Comparison of ENCODE assay signal across 8 cellular contexts in the genomic region with DNA sequence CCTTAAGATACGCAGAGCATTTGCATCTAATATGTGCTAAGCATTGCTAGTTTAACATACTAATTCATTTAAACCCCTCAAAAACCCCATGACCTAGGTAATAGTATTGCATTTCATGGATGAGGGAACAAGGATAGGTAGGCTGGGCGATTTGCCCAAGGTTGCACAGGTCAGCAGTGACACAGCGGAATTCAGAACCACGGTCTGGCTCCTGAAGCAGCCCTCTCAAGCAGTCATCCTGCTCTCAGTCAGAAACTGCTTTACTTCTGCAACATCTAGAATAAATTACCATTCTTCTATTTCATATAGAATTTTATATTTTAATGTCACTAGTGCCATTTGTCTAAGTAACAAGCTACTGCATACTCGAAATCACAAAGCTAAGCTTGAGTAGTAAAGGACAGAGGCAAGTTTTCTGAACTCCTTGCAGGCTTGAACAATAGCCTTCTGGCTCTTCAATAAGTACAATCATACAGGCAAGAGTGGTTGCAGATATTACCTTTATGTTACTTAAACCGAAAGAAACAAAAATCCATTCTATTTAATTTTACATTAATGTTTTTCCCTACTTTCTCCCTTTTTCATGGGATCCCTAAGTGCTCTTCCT. TPM values are rescaled to one million over a fixed set of nuclear protein-coding genes. Genes with fewer than 3 reads are reported as not detected.
DNase-seq lines count a peak whose midpoint lies in the region; ATAC-seq and TF ChIP-seq lines count a peak whose summit lies in the region.

No MANE protein-coding gene starts in this region.

- no peak for TF ChIP-seq POLR2A in GM18505 (IDR thresholded peaks at IDR 0.05; ENCODE audit: borderline replicate concordance, extremely low read depth, insufficient read depth, insufficient read length)

- H3K9ac ChIP-seq in liver (ENCODE audit: low read depth in 1 of 2, low read length in 2 of 2) = no peak overlapping the region

- peak; percentile 52 for DNase-seq in H4 (ENCODE audit: low spot score)
- peak; percentile 45 for DNase-seq in NCI-H510A treated with DMSO at 0.1 percent for 48 hours (lab: John Stamatoyannopoulos, UW)
- DNase-seq in NCI-H1092 (lab: John Stamatoyannopoulos, UW) = no peak
- no peak for DNase-seq in HCEC 1CT
- DNase-seq in EL = no peak
- no peak for DNase-seq in stimulated activated CD4-positive, alpha-beta T cell treated with anti-CD3 and anti-CD28 coated beads, Interleukin-4, amount 100 ng/mL, for 1 hour

- TF ChIP-seq CTCF in liver (IDR thresholded peaks at IDR 0.05; ENCODE audit: low read depth, low read length, missing input control) = no peak

- H3K27me3 ChIP-seq in liver (ENCODE audit: control insufficient read depth in 4 of 4, insufficient read depth in 4 of 4, low read length in 3 of 4) = no peaks in the 10 kb centered on the region

- WGBS in liver = 50% methylated on average over 6 of the region's 6 CpGs

- H3K9me3 ChIP-seq in liver (ENCODE audit: control insufficient read depth in 4 of 4, low read length in 3 of 4) = no peaks in the 10 kb centered on the region

- H3K27ac ChIP-seq in liver (ENCODE audit: low read depth in 1 of 2, low read length in 2 of 2) = no peak overlapping the region

- H3K4me1 ChIP-seq in liver (ENCODE audit: control insufficient read depth in 4 of 4, insufficient read depth in 4 of 4, low read length in 3 of 4) = peaks cover 0 to 8% (median 3%) of the 10 kb centered on the region in 4 donors

- peak; percentile 25 to 55 for TF ChIP-seq RAD21 in liver (IDR thresholded peaks at IDR 0.05)

- peak; percentile 13 for ATAC-seq in GM18505 (IDR thresholded peaks at IDR 0.05; ENCODE audit: unreplicated experiment)

- H3K4me3 ChIP-seq in liver (ENCODE audit: low read depth in 1 of 3, low read length in 3 of 3) = no peak overlapping the region

- no peaks in the 10 kb centered on the region for H3K36me3 ChIP-seq in liver (ENCODE audit: control insufficient read depth in 4 of 4, insufficient read depth in 3 of 4, low read depth in 1 of 4, low read length in 3 of 4)

TF ChIP-seq in liver, 16 proteins besides CTCF, POLR2A, EP300 and RAD21:
- TF ChIP-seq YY1 (IDR thresholded peaks at IDR 0.05) = no peak
- TF ChIP-seq, protein P1, sequence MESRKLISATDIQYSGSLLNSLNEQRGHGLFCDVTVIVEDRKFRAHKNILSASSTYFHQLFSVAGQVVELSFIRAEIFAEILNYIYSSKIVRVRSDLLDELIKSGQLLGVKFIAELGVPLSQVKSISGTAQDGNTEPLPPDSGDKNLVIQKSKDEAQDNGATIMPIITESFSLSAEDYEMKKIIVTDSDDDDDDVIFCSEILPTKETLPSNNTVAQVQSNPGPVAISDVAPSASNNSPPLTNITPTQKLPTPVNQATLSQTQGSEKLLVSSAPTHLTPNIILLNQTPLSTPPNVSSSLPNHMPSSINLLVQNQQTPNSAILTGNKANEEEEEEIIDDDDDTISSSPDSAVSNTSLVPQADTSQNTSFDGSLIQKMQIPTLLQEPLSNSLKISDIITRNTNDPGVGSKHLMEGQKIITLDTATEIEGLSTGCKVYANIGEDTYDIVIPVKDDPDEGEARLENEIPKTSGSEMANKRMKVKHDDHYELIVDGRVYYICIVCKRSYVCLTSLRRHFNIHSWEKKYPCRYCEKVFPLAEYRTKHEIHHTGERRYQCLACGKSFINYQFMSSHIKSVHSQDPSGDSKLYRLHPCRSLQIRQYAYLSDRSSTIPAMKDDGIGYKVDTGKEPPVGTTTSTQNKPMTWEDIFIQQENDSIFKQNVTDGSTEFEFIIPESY (IDR thresholded peaks at IDR 0.05) = no peak
- peak; percentile 35 for TF ChIP-seq HNF4A (conservative IDR thresholded peaks at IDR 0.05)
- TF ChIP-seq JUND (IDR thresholded peaks at IDR 0.05) = peak in 1 of 2 donors; percentile 19
- TF ChIP-seq SP1 (IDR thresholded peaks at IDR 0.05) = no peak
- no peak for TF ChIP-seq GABPA (IDR thresholded peaks at IDR 0.05 in 1 of 2, conservative IDR thresholded peaks at IDR 0.05 in 1 of 2)
- no peak for TF ChIP-seq ATF3 (IDR thresholded peaks at IDR 0.05)
- TF ChIP-seq FOXA1 (IDR thresholded peaks at IDR 0.05) = no peak
- TF ChIP-seq RXRA (IDR thresholded peaks at IDR 0.05) = peak; percentile 40 to 45
- TF ChIP-seq NR2F2 (IDR thresholded peaks at IDR 0.05) = peak; percentile 67

RNA-seq across cellular contexts. Expression of gene SPP1, which starts 0.6 kb away (rescaled TPM):
- 197 and 219 TPM in 2 replicates for total RNA-seq in H4 (2014; rRNA removed; shearing (Covaris generic))
- 10 to 100 TPM; 25.9 to 29.2 TPM for total RNA-seq in liver
- polyA plus RNA-seq in liver = 10 to 100 TPM; 10.5 to 80.2 TPM

RNA-seq across cellular contexts. Expression of gene PKD2, which starts 32.5 kb away (rescaled TPM):
- 18.8 and 22.3 TPM in 2 replicates for total RNA-seq in H4 (2014; rRNA removed; shearing (Covaris generic))
- 10 to 100 TPM; 10.5 to 11.4 TPM for total RNA-seq in liver
- polyA plus RNA-seq in liver = 1 to 10 TPM; 1.5 to 3.8 TPM

Comparison
In these comparisons a context has a peak if more than half of its experiments do, and no peak if none do; other contexts are left out.
1. DNase-seq: peak in H4 (single experiment) and NCI-H510A treated with DMSO at 0.1 percent for 48 hours (single experiment); none in NCI-H1092 (single experiment), HCEC 1CT (single experiment), EL (single experiment) and stimulated activated CD4-positive, alpha-beta T cell treated with anti-CD3 and anti-CD28 coated beads, Interleukin-4, amount 100 ng/mL, for 1 hour (single experiment).